Comparison of ENCODE assay signal across 1 cellular context in genomic region chr4:80180743-80181142, GRCh38.
TF ChIP-seq lines count a peak whose summit lies in the region.

No MANE protein-coding gene starts in this region.

TF ChIP-seq in IMR-90, 13 proteins besides CTCF, POLR2A, EP300 and RAD21:
- TF ChIP-seq NFE2L2 (IDR thresholded peaks at IDR 0.05; ENCODE audit: low read depth, low read length) = no peak
- TF ChIP-seq CEBPB (IDR thresholded peaks at IDR 0.05; ENCODE audit: low read depth, low read length) = peak; percentile 55; the same call in 1 of the 2 replicates
TF ChIP-seq in IMR-90: peak in this region for 1.
